In genomic region chr7:104231054-104232046, GRCh38 we compare ENCODE assay signal across 8 cellular contexts. TPM values are rescaled to one million over a fixed set of nuclear protein-coding genes. Genes with fewer than 3 reads are reported as not detected.
A peak's percentile ranks its signal among the peaks of the same experiment; 100 is the strongest.
DNase-seq lines count a peak whose midpoint lies in the region; ATAC-seq and TF ChIP-seq lines count a peak whose summit lies in the region.

No MANE protein-coding gene starts in this region.

- no peak overlapping the region for H3K4ac ChIP-seq in H9 (ENCODE audit: low read depth, low read length)

- H3K23ac ChIP-seq in H9 (ENCODE audit: insufficient read length, low read depth, low read length), result no peak overlapping the region

- ATAC-seq in right cardiac atrium (peak; percentile 67 to 74), sciatic nerve (peak; percentile 79)

- intact Hi-C loops in right cardiac atrium (cut with DNase I) (loop anchor here in 2 of 4 donors (5.0 kb wide), 3 partner anchors 611 to 686 kb away; no protein-coding TSS in a partner anchor), sciatic nerve (cut with DNase I) (no loop called here)

- H2BK12ac ChIP-seq in H9 (ENCODE audit: insufficient read length, low read depth, low read length), result no peak overlapping the region

- TF ChIP-seq CTCF in H9 (conservative IDR thresholded peaks at IDR 0.05), result peak; percentile 82
- TF ChIP-seq CTCF in LNCAP (IDR thresholded peaks at IDR 0.05), result peak; percentile 91

- no peak overlapping the region for H2BK120ac ChIP-seq in H9 (ENCODE audit: low read depth, low read length, poor library complexity, severe bottlenecking)

- no peaks in the 10 kb centered on the region for H3K27me3 ChIP-seq in H9 (ENCODE audit: insufficient read depth, low read length)
- no peaks in the 10 kb centered on the region for H3K27me3 ChIP-seq in right cardiac atrium (ENCODE audit: control insufficient read depth, insufficient read depth)

- H3K4me3 ChIP-seq in right cardiac atrium (ENCODE audit: low read length), result no peak overlapping the region

- H3K56ac ChIP-seq in H9 (ENCODE audit: insufficient read length, low read depth, low read length), result no peak overlapping the region

- DNase-seq in NCI-H510A treated with DMSO at 0.1 percent for 48 hours (lab: John Stamatoyannopoulos, UW) (peak; percentile 36), NCI-H510A (lab: John Stamatoyannopoulos, UW) (no peak), H9 (peak; percentile 72), SHP77 (lab: John Stamatoyannopoulos, UW) (peak; percentile 63), amniotic epithelial cell (ENCODE audit: low read depth) (peak; percentile 33), right cardiac atrium (peak in 2 of 3 donors; percentile 28 to 39), sciatic nerve (ENCODE audit: low spot score) (peak; percentile 63)

- H4K5ac ChIP-seq in H9 (ENCODE audit: insufficient read length, low read depth, low read length), result no peak overlapping the region

- WGBS in H9 (ENCODE audit: extremely low coverage, insufficient read length, low lambda C conversion rate), result no CpG with 5 or more reads among the region's 29 CpGs
- WGBS in right cardiac atrium, result 17% methylated on average over 29 of the region's 29 CpGs

- H3K79me2 ChIP-seq in H9 (ENCODE audit: insufficient read depth, low read length), result no peaks in the 10 kb centered on the region

- peak overlapping the region in 1 of 2 experiments; percentile 17; a peak in 2 of 5 replicates for H3K4me3 Mint-ChIP-seq in H9

- no peak overlapping the region; the same call in 1 of the 2 replicates for H3K14ac ChIP-seq in H9 (ENCODE audit: insufficient read depth, low read length)

- no peak overlapping the region for H2BK5ac ChIP-seq in H9 (ENCODE audit: insufficient read length, low read length)

- H3K79me1 ChIP-seq in H9 (ENCODE audit: insufficient read depth, low read depth, low read length, poor library complexity, severe bottlenecking), result no peaks in the 10 kb centered on the region

- no peak overlapping the region for H4K8ac ChIP-seq in H9 (replicated peaks; ENCODE audit: insufficient read length, low read depth, low read length)

- no peaks in the 10 kb centered on the region for H3K9me3 ChIP-seq in H9 (ENCODE audit: control insufficient read depth, low read depth, low read length)
- no peaks in the 10 kb centered on the region for H3K9me3 ChIP-seq in right cardiac atrium (ENCODE audit: control insufficient read depth, low read length)

- H2AFZ ChIP-seq in H9 (ENCODE audit: low read length), result no peak overlapping the region

- H3T11ph ChIP-seq in H9 (ENCODE audit: low read length), result no peak overlapping the region

- H3K4me1 ChIP-seq in H9 (ENCODE audit: insufficient read depth, low read length), result no peaks in the 10 kb centered on the region
- no peaks in the 10 kb centered on the region for H3K4me1 ChIP-seq in right cardiac atrium (ENCODE audit: control insufficient read depth, insufficient read depth, low read length)

- no peaks in the 10 kb centered on the region for H3K9me3 Mint-ChIP-seq in H9

- peak overlapping the region in 1 of 3 experiments; percentile 66; a peak in 1 of 7 replicates for H3K27ac Mint-ChIP-seq in H9

- no peaks in the 10 kb centered on the region; the same call in 1 of the 2 replicates for H3K27me3 Mint-ChIP-seq in H9 (ENCODE audit: low read depth)

- H4K20me1 ChIP-seq in H9 (ENCODE audit: control insufficient read depth, insufficient read depth, insufficient read length), result no peaks in the 10 kb centered on the region

- no peak overlapping the region for H2AK5ac ChIP-seq in H9 (ENCODE audit: insufficient read length, low read length)

- H3K4me1 Mint-ChIP-seq in H9, result peaks cover 2 to 8% of the 10 kb centered on the region in 2 experiments; a peak in 3 of 4 replicates

- H4K91ac ChIP-seq in H9 (ENCODE audit: insufficient read length, low read depth, low read length), result no peak overlapping the region

- H3K9ac ChIP-seq in H9 (ENCODE audit: extremely low read depth, insufficient read length, low read length), result no peak overlapping the region

- peak overlapping the region; percentile 12 for H3K4me2 ChIP-seq in H9 (ENCODE audit: insufficient read depth, insufficient read length, low read length)

- H3K36me3 Mint-ChIP-seq in H9 (ENCODE audit: insufficient read depth in 1 of 3, low read depth in 3 of 3), result no peaks in the 10 kb centered on the region

- H2BK15ac ChIP-seq in H9 (ENCODE audit: low read depth, low read length), result no peak overlapping the region

- H3K23me2 ChIP-seq in H9 (ENCODE audit: insufficient read length, low read depth, low read length, poor library complexity, severe bottlenecking), result no peaks in the 10 kb centered on the region

- H3K27ac ChIP-seq in H9 (ENCODE audit: insufficient read length, low read depth, low read length) (no peak overlapping the region), right cardiac atrium (ENCODE audit: low read length) (no peak overlapping the region)

- no peak overlapping the region for H3K18ac ChIP-seq in H9 (ENCODE audit: insufficient read length, low read depth, low read length)

- no peak overlapping the region for H2BK20ac ChIP-seq in H9 (ENCODE audit: low read depth, low read length, poor library complexity, severe bottlenecking)

RNA-seq across cellular contexts. Expression of gene ORC5, which starts 23.5 kb away (rescaled TPM):
- 25.9 and 28.2 TPM in 2 replicates for total RNA-seq in H9 (2021)
- 1 to 10 TPM; 8.0 to 9.7 (median 9.5) TPM for total RNA-seq in right cardiac atrium
- 4.9 TPM for polyA plus RNA-seq in right cardiac atrium
- 21.4 TPM for total RNA-seq in sciatic nerve
